In genomic region chr11:7527029-7527428, GRCh38 we compare ENCODE assay signal across 14 cellular contexts. TPM values are rescaled to one million over a fixed set of nuclear protein-coding genes. Genes with fewer than 3 reads are reported as not detected.
DNase-seq lines count a peak whose midpoint lies in the region; ATAC-seq and TF ChIP-seq lines count a peak whose summit lies in the region.
"Had no signal": no experiment of that assay in that cellular context is flagged by ENCODE, and none has a peak within 500 bp of the region (broad histone marks: within the 10 kb centered on the region; RNA-seq: fewer than 3 reads in every experiment).

No MANE protein-coding gene starts in this region.

- H3K9me3 Mint-ChIP-seq in activated naive CD8-positive, alpha-beta T cell treated with anti-CD3 and anti-CD28 coated beads, Interleukin-2, amount 50 U/mL, for 24 hours: no peaks in the 10 kb centered on the region
- H3K9me3 Mint-ChIP-seq: HFFc6 had no signal

- H3K4me1 Mint-ChIP-seq in T-helper 17 cell: peaks cover 58% of the 10 kb centered on the region
- peaks cover 71% of the 10 kb centered on the region for H3K4me1 Mint-ChIP-seq in activated naive CD8-positive, alpha-beta T cell treated with anti-CD3 and anti-CD28 coated beads, Interleukin-2, amount 50 U/mL, for 24 hours

- no peaks in the 10 kb centered on the region for H3K9me3 ChIP-seq in T-helper 17 cell (ENCODE audit: control insufficient read depth, low read length, poor library complexity, severe bottlenecking)
- no peaks in the 10 kb centered on the region for H3K9me3 ChIP-seq in colonic mucosa
- no peaks in the 10 kb centered on the region for H3K9me3 ChIP-seq in upper lobe of left lung
- H3K9me3 ChIP-seq: spleen had no signal

- intact Hi-C loops in colonic mucosa (cut with DNase I): no loop called here

- H3K27me3 ChIP-seq in colonic mucosa (no peaks in the 10 kb centered on the region), upper lobe of left lung (no peaks in the 10 kb centered on the region)

- H3K36me3 ChIP-seq in colonic mucosa (no peaks in the 10 kb centered on the region), upper lobe of left lung (no peaks in the 10 kb centered on the region)
- H3K36me3 ChIP-seq: spleen had no signal

- TF ChIP-seq CTCF in colonic mucosa (IDR thresholded peaks at IDR 0.05) (no peak), upper lobe of left lung (IDR thresholded peaks at IDR 0.05) (no peak)

- no peak for TF ChIP-seq POLR2A in upper lobe of left lung (IDR thresholded peaks at IDR 0.05)

- H3K4me1 ChIP-seq in colonic mucosa: no peaks in the 10 kb centered on the region
- H3K4me1 ChIP-seq in upper lobe of left lung: peaks cover 16 to 27% (median 19%) of the 10 kb centered on the region in 4 donors

- no peak overlapping the region for H3K9ac ChIP-seq in colonic mucosa (ENCODE audit: low read depth in 2 of 2, low read length in 2 of 2)

- peak; percentile 95 for ATAC-seq in T-helper 17 cell
- peak; percentile 80 for ATAC-seq in activated naive CD8-positive, alpha-beta T cell treated with anti-CD3 and anti-CD28 coated beads, Interleukin-2, amount 50 U/mL, for 24 hours
- ATAC-seq in GM19395 (IDR thresholded peaks at IDR 0.05; ENCODE audit: unreplicated experiment): no peak
- no peak for ATAC-seq in upper lobe of left lung (ENCODE audit: low FRiP score in 2 of 2)
- ATAC-seq in GM21723 (IDR thresholded peaks at IDR 0.05; ENCODE audit: unreplicated experiment): no peak

- TF ChIP-seq EP300 in upper lobe of left lung (IDR thresholded peaks at IDR 0.05): no peak

- H3K4me3 Mint-ChIP-seq in T-helper 17 cell: peak overlapping the region; percentile 55
- no peak overlapping the region for H3K4me3 Mint-ChIP-seq in activated naive CD8-positive, alpha-beta T cell treated with anti-CD3 and anti-CD28 coated beads, Interleukin-2, amount 50 U/mL, for 24 hours
- H3K4me3 Mint-ChIP-seq: HFFc6 had no signal

- H3K36me3 Mint-ChIP-seq in T-helper 17 cell (ENCODE audit: low read depth): peaks cover 2% of the 10 kb centered on the region
- no peaks in the 10 kb centered on the region for H3K36me3 Mint-ChIP-seq in activated naive CD8-positive, alpha-beta T cell treated with anti-CD3 and anti-CD28 coated beads, Interleukin-2, amount 50 U/mL, for 24 hours (ENCODE audit: low read depth)

- H3K27ac ChIP-seq in colonic mucosa (no peak overlapping the region), upper lobe of left lung (no peak overlapping the region)
- H3K27ac ChIP-seq: RWPE1, spleen had no signal

- peak overlapping the region; percentile 96 for H3K27ac Mint-ChIP-seq in T-helper 17 cell
- H3K27ac Mint-ChIP-seq in activated naive CD8-positive, alpha-beta T cell treated with anti-CD3 and anti-CD28 coated beads, Interleukin-2, amount 50 U/mL, for 24 hours: peak overlapping the region; percentile 67
- H3K27ac Mint-ChIP-seq: HFFc6 had no signal

- H3K27me3 Mint-ChIP-seq in T-helper 17 cell: no peaks in the 10 kb centered on the region
- no peaks in the 10 kb centered on the region for H3K27me3 Mint-ChIP-seq in activated naive CD8-positive, alpha-beta T cell treated with anti-CD3 and anti-CD28 coated beads, Interleukin-2, amount 50 U/mL, for 24 hours

- H3K4me3 ChIP-seq in colonic mucosa (no peak overlapping the region), upper lobe of left lung (no peak overlapping the region)
- H3K4me3 ChIP-seq: spleen had no signal

- 43 to 74% methylated on average over 1 of the region's 1 CpG for WGBS in upper lobe of left lung, 2 donors

- DNase-seq in stimulated activated CD4-positive, alpha-beta T cell treated with anti-CD3 and anti-CD28 coated beads, Interleukin-15, amount 100 ng/mL, for 24 hours: peak; percentile 47
- DNase-seq in stimulated activated CD4-positive, alpha-beta T cell treated with anti-CD3 and anti-CD28 coated beads, Interleukin-4, amount 100 ng/mL, for 1 hour: no peak
- peak in 1 of 3 donors; percentile 23 for DNase-seq in T-helper 17 cell
- peak; percentile 17 for DNase-seq in activated naive CD8-positive, alpha-beta T cell treated with anti-CD3 and anti-CD28 coated beads, Interleukin-2, amount 50 U/mL, for 24 hours
- DNase-seq in colonic mucosa: no peak
- no peak for DNase-seq in upper lobe of left lung
- DNase-seq: HFFc6, mammary epithelial cell, NCI-H1105, NCI-H446, spleen had no signal

RNA-seq across cellular contexts. Expression of gene PPFIBP2, which starts 13.2 kb away (rescaled TPM):
- total RNA-seq in T-helper 17 cell (10 to 100 TPM; 26.2 to 40.6 TPM), colonic mucosa (10 to 100 TPM; 54.0 to 67.9 TPM), upper lobe of left lung (10 to 100 TPM; 10.6 to 63.9 (median 36.7) TPM)

RNA-seq across cellular contexts. Expression of gene OLFML1, which starts 41.7 kb away (rescaled TPM):
- total RNA-seq in T-helper 17 cell (not detected), colonic mucosa (1 to 10 TPM; 2.8 to 4.5 TPM), upper lobe of left lung (10 to 100 TPM in 2 of 6 donors, 1 to 10 TPM in 4; 1.6 to 34.2 (median 4.6) TPM)

Comparison
In these comparisons a context has a peak if more than half of its experiments do, and no peak if none do; other contexts are left out.
1. DNase-seq: peak in stimulated activated CD4-positive, alpha-beta T cell treated with anti-CD3 and anti-CD28 coated beads, Interleukin-15, amount 100 ng/mL, for 24 hours (single experiment) and activated naive CD8-positive, alpha-beta T cell treated with anti-CD3 and anti-CD28 coated beads, Interleukin-2, amount 50 U/mL, for 24 hours (single experiment); none in stimulated activated CD4-positive, alpha-beta T cell treated with anti-CD3 and anti-CD28 coated beads, Interleukin-4, amount 100 ng/mL, for 1 hour (single experiment), colonic mucosa (single experiment) and upper lobe of left lung (0 of 2).
2. ATAC-seq: peak in T-helper 17 cell (single experiment) and activated naive CD8-positive, alpha-beta T cell treated with anti-CD3 and anti-CD28 coated beads, Interleukin-2, amount 50 U/mL, for 24 hours (single experiment); none in GM19395 (single experiment), upper lobe of left lung (0 of 2) and GM21723 (single experiment).